Comparison of ENCODE assay signal across 8 cellular contexts in the genomic region with DNA sequence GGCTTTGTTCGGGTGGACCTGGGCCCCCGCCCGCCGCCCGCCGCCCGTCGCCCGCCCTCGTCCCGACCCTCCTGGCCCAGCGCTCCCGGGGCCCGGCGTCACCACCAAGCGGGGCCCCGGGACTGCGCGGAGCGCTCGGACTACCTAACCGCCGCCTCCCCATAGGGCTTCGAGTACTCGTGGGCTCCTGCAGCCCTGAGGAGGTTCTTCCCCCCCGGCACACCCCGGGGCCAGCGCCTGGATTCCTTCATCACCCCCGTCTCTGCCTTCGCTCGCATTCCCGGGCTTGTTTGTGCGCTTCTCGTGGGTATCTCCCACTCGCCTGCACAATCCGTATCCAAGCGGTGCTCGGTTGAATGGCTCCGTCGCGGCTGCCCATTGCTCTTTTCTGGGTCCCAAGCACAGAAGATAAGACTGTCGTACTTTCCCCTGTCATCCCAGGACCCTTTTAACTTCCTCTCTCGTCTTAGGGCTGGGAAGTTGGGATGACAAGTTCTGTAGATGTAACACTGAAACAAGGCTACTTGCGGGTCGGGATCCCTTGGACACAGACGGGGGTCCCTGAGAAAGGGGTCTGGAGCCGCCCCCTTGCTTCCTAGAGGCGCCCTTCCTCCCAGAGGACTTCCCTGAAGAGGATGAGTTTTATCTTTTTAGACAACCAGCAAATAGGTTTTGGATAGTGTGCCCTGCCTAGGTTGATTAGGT. TPM values are rescaled to one million over a fixed set of nuclear protein-coding genes. Genes with fewer than 3 reads are reported as not detected.
DNase-seq lines count a peak whose midpoint lies in the region; ATAC-seq and TF ChIP-seq lines count a peak whose summit lies in the region.

No MANE protein-coding gene starts in this region.

- H3K27ac ChIP-seq in CD4-positive, alpha-beta memory T cell (ENCODE audit: low read depth, low read length), result peak overlapping the region; percentile 71

- peaks cover 17 to 42% (median 26%) of the 10 kb centered on the region in 4 donors for H3K4me1 Mint-ChIP-seq in CD4-positive, alpha-beta memory T cell
- peaks cover 17% of the 10 kb centered on the region for H3K4me1 Mint-ChIP-seq in chondrocyte (ENCODE audit: low read depth)
- H3K4me1 Mint-ChIP-seq in stimulated activated naive CD8-positive, alpha-beta T cell treated with anti-CD3 and anti-CD28 coated beads, Interleukin-15, amount 100 ng/mL, for 72 hours, result peaks cover 41% of the 10 kb centered on the region

- ATAC-seq in GM19025 (IDR thresholded peaks at IDR 0.05; ENCODE audit: low read depth, unreplicated experiment) (peak; percentile 44), HG03135 (IDR thresholded peaks at IDR 0.05; ENCODE audit: unreplicated experiment) (peak; percentile 53), left lobe of liver (peak; percentile 73)
- peak; percentile 76 for ATAC-seq in stimulated activated naive CD8-positive, alpha-beta T cell treated with anti-CD3 and anti-CD28 coated beads, Interleukin-15, amount 100 ng/mL, for 72 hours

- in situ Hi-C loops in SK-MEL-5 (cut with HindIII; ENCODE audit: low pct_unique_long_range_greater_than_20kb, low sequenced_read_pairs), result no loop called here

- peak overlapping the region; percentile 43 to 95 for H3K4me3 ChIP-seq in CD4-positive, alpha-beta memory T cell (ENCODE audit: low read length in 2 of 2)

- CTCF ChIA-PET in CD4-positive, alpha-beta memory T cell (lab: Charles Lee; ENCODE audit: partially characterized antibody), result interaction anchor here (0.8 to 1.9 kb wide), 10 partner anchors 9 to 168 kb away, joined by 3 to 23 read pairs (median 5); a partner anchor contains a TSS

- no peak for DNase-seq in CD4-positive, alpha-beta memory T cell
- peak; percentile 8 for DNase-seq in SK-MEL-5 (ENCODE audit: low read depth, low spot score)
- no peak for DNase-seq in chondrocyte (ENCODE audit: low spot score)
- DNase-seq in left lobe of liver (ENCODE audit: low spot score), result peak; percentile 50
- peak in 1 of 2 donors; percentile 28 for DNase-seq in stimulated activated naive CD8-positive, alpha-beta T cell treated with anti-CD3 and anti-CD28 coated beads, Interleukin-15, amount 100 ng/mL, for 72 hours
- no peak for DNase-seq in ecto neural progenitor cell (ENCODE audit: low spot score)

- no peaks in the 10 kb centered on the region for H3K9me3 Mint-ChIP-seq in CD4-positive, alpha-beta memory T cell
- no peaks in the 10 kb centered on the region for H3K9me3 Mint-ChIP-seq in chondrocyte (ENCODE audit: low read depth)
- H3K9me3 Mint-ChIP-seq in stimulated activated naive CD8-positive, alpha-beta T cell treated with anti-CD3 and anti-CD28 coated beads, Interleukin-15, amount 100 ng/mL, for 72 hours, result no peaks in the 10 kb centered on the region

- peaks cover 11 to 14% of the 10 kb centered on the region in 2 donors for H3K36me3 Mint-ChIP-seq in CD4-positive, alpha-beta memory T cell
- peaks cover 3% of the 10 kb centered on the region for H3K36me3 Mint-ChIP-seq in chondrocyte (ENCODE audit: low read depth)

- peaks cover 0 to 1% of the 10 kb centered on the region in 2 donors for H3K27me3 Mint-ChIP-seq in CD4-positive, alpha-beta memory T cell
- no peaks in the 10 kb centered on the region for H3K27me3 Mint-ChIP-seq in chondrocyte (ENCODE audit: low read depth)
- no peaks in the 10 kb centered on the region for H3K27me3 Mint-ChIP-seq in stimulated activated naive CD8-positive, alpha-beta T cell treated with anti-CD3 and anti-CD28 coated beads, Interleukin-15, amount 100 ng/mL, for 72 hours

- peak overlapping the region; percentile 97 to 99 (median 98) for H3K4me3 Mint-ChIP-seq in CD4-positive, alpha-beta memory T cell
- peak overlapping the region; percentile 95 for H3K4me3 Mint-ChIP-seq in chondrocyte (ENCODE audit: unreplicated experiment)
- H3K4me3 Mint-ChIP-seq in stimulated activated naive CD8-positive, alpha-beta T cell treated with anti-CD3 and anti-CD28 coated beads, Interleukin-15, amount 100 ng/mL, for 72 hours, result peak overlapping the region; percentile 99

- no peaks in the 10 kb centered on the region for H3K27me3 ChIP-seq in CD4-positive, alpha-beta memory T cell (ENCODE audit: insufficient read depth, low read length)

- POLR2A ChIA-PET in CD4-positive, alpha-beta memory T cell (lab: Charles Lee; ENCODE audit: partially characterized antibody), result interaction anchor here (0.6 to 2.1 kb wide), 11 partner anchors 9 to 214 kb away, joined by 3 to 30 read pairs (median 5); a partner anchor contains a TSS

- intact Hi-C loops in CD4-positive, alpha-beta memory T cell (cut with micrococcal nuclease), result loop anchor here (1.0 to 2.0 kb wide), 6 partner anchors 63 to 250 kb away; a partner anchor contains a TSS

- H3K4me1 ChIP-seq in CD4-positive, alpha-beta memory T cell (ENCODE audit: insufficient read depth, low read length), result peaks cover 17% of the 10 kb centered on the region

- no peak for TF ChIP-seq CTCF in chondrocyte (IDR thresholded peaks at IDR 0.05)

- H3K9me3 ChIP-seq in CD4-positive, alpha-beta memory T cell (ENCODE audit: control insufficient read depth in 1 of 2, low read length in 2 of 2), result no peaks in the 10 kb centered on the region

- H3K36me3 ChIP-seq in CD4-positive, alpha-beta memory T cell (ENCODE audit: insufficient read depth, low read length), result peaks cover 4% of the 10 kb centered on the region

- peak overlapping the region; percentile 49 to 94 (median 92) for H3K27ac Mint-ChIP-seq in CD4-positive, alpha-beta memory T cell
- peak overlapping the region; percentile 96 for H3K27ac Mint-ChIP-seq in chondrocyte (ENCODE audit: unreplicated experiment)
- peak overlapping the region; percentile 96 for H3K27ac Mint-ChIP-seq in stimulated activated naive CD8-positive, alpha-beta T cell treated with anti-CD3 and anti-CD28 coated beads, Interleukin-15, amount 100 ng/mL, for 72 hours

RNA-seq across cellular contexts. Expression of a gene that starts 0.6 kb away (rescaled TPM):
- 10 to 100 TPM; 10.2 to 10.8 TPM for total RNA-seq in CD4-positive, alpha-beta memory T cell
- 1 to 10 TPM in 1 of 2 donors, under 1 TPM in 1; 0.58 to 1.7 TPM for polyA plus RNA-seq in CD4-positive, alpha-beta memory T cell
- 23.3 and 27.1 TPM in 2 replicates for total RNA-seq in SK-MEL-5 (2014; rRNA removed; shearing (Covaris generic))
- 38.5 and 54.3 TPM in 2 replicates for polyA plus RNA-seq in SK-MEL-5 (2015; cell fraction: cytosol; rRNA removed)
- 69.4 and 69.6 TPM in 2 replicates for polyA plus RNA-seq in SK-MEL-5 (2015; cell fraction: nucleus; rRNA removed)
- total RNA-seq in chondrocyte (23.3 to 28.8 TPM (median 27.0 TPM) in 3 replicates), left lobe of liver (6.0 TPM)

Comparison
In these comparisons a context has a peak if more than half of its experiments do, and no peak if none do; other contexts are left out.
1. DNase-seq: peak in SK-MEL-5 (single experiment) and left lobe of liver (single experiment); none in CD4-positive, alpha-beta memory T cell (0 of 5), chondrocyte (single experiment) and ecto neural progenitor cell (single experiment).
2. Peak in every context shown above with its lines, with median percentiles within 50 percentile points of each other: H3K27ac Mint-ChIP-seq, H3K4me3 Mint-ChIP-seq and ATAC-seq.